ENCODE assay signal across 8 cellular contexts in the genomic region with DNA sequence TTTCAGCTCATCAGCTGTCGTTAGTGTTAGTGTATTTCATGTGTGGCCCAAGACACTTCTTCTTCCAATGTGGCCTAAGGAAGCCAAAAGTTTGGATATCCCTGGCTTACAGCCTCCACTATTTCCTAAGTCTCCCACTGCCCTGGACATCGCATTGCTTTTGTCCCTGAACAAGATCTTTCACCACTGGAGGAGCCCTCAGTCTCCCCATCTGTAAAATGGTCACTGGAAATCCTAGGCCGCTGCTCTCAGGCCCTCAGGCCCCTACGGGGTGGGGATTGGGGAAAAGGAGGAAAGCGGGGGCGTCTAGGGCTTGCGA. TPM values are rescaled to one million over a fixed set of nuclear protein-coding genes. Genes with fewer than 3 reads are reported as not detected.
DNase-seq lines count a peak whose midpoint lies in the region; ATAC-seq and TF ChIP-seq lines count a peak whose summit lies in the region.

No MANE protein-coding gene starts in this region.

- intact Hi-C loops in Right ventricle myocardium superior (cut with DNase I), result no loop called here

- H3K4me3 ChIP-seq in cardiac muscle cell (peak overlapping the region; percentile 68), brain microvascular endothelial cell (ENCODE audit: low read depth, low read length) (peak overlapping the region; percentile 20), mucosa of rectum (ENCODE audit: low read length in 2 of 2) (peak overlapping the region; percentile 17 to 60), urinary bladder (ENCODE audit: low read depth, low read length) (peak overlapping the region; percentile 80)

- H3K27me3 ChIP-seq in cardiac muscle cell, result no peaks in the 10 kb centered on the region
- no peaks in the 10 kb centered on the region for H3K27me3 ChIP-seq in brain microvascular endothelial cell (replicated peaks)
- no peaks in the 10 kb centered on the region for H3K27me3 ChIP-seq in mucosa of rectum (ENCODE audit: control insufficient read depth in 2 of 2, insufficient read depth in 2 of 2, low read length in 2 of 2)

- no peak overlapping the region for H3K27ac ChIP-seq in cardiac muscle cell
- H3K27ac ChIP-seq in brain microvascular endothelial cell, result no peak overlapping the region
- peak overlapping the region; percentile 83 to 85 for H3K27ac ChIP-seq in mucosa of rectum (ENCODE audit: low read depth in 2 of 2, low read length in 2 of 2)
- H3K27ac ChIP-seq in urinary bladder (ENCODE audit: low read depth), result no peak overlapping the region

- H3K9ac ChIP-seq in mucosa of rectum (ENCODE audit: low read depth in 1 of 2, low read length in 2 of 2), result peak overlapping the region; percentile 41 to 64

- WGBS in urinary bladder, result 23% methylated on average over 7 of the region's 7 CpGs

- TF ChIP-seq CTCF in cardiac muscle cell (IDR thresholded peaks at IDR 0.05; ENCODE audit: low read depth, low read length) (no peak), brain microvascular endothelial cell (IDR thresholded peaks at IDR 0.05; ENCODE audit: low read depth, low read length, missing control alignments) (no peak)

- ATAC-seq in Right ventricle myocardium superior (ENCODE audit: poor library complexity), result no peak
- ATAC-seq in HG03097 (IDR thresholded peaks at IDR 0.05; ENCODE audit: low FRiP score, unreplicated experiment), result no peak

- H3K4me1 ChIP-seq in cardiac muscle cell (ENCODE audit: low read depth) (no peaks in the 10 kb centered on the region), mucosa of rectum (ENCODE audit: control insufficient read depth in 2 of 2, insufficient read depth in 2 of 2, low read length in 2 of 2) (peaks cover 25 to 29% of the 10 kb centered on the region in 2 donors), urinary bladder (ENCODE audit: insufficient read depth) (no peaks in the 10 kb centered on the region)

- no peaks in the 10 kb centered on the region for H3K36me3 ChIP-seq in cardiac muscle cell
- no peaks in the 10 kb centered on the region for H3K36me3 ChIP-seq in brain microvascular endothelial cell (replicated peaks)
- H3K36me3 ChIP-seq in mucosa of rectum (ENCODE audit: control insufficient read depth in 2 of 2, insufficient read depth in 2 of 2, low read length in 2 of 2), result no peaks in the 10 kb centered on the region
- H3K36me3 ChIP-seq in urinary bladder (ENCODE audit: insufficient read depth), result no peaks in the 10 kb centered on the region

- in situ Hi-C loops in brain microvascular endothelial cell (cut with HindIII; ENCODE audit: low pct_ligation_motif_present, low sequenced_read_pairs), result no loop called here

- H3K9me3 ChIP-seq in cardiac muscle cell (ENCODE audit: low read depth) (no peaks in the 10 kb centered on the region), mucosa of rectum (ENCODE audit: control insufficient read depth in 2 of 2, low read length in 2 of 2) (no peaks in the 10 kb centered on the region)

- DNase-seq in cardiac muscle cell (ENCODE audit: low read depth in 1 of 2, low spot score in 1 of 2) (no peak), Right ventricle myocardium superior (no peak), brain microvascular endothelial cell (no peak), HPDE6-E6E7 (ENCODE audit: extremely low spot score) (no peak), Ammon's horn (ENCODE audit: low spot score) (no peak)

RNA-seq across cellular contexts. Expression of gene LDLRAP1, which starts 0.3 kb away (rescaled TPM):
- total RNA-seq in cardiac muscle cell, result 15.8 and 16.4 TPM in 2 replicates
- polyA plus RNA-seq in cardiac muscle cell, result 12.2 and 21.8 TPM in 2 replicates
- 11.8 TPM for total RNA-seq in Right ventricle myocardium superior
- total RNA-seq in urinary bladder, result 10.6 TPM
- polyA plus RNA-seq in urinary bladder, result 10.5 TPM

Comparison
In these comparisons a context has a peak if more than half of its experiments do, and no peak if none do; other contexts are left out.
1. H3K27ac ChIP-seq: peak in mucosa of rectum (2 of 2); none in cardiac muscle cell (single experiment), brain microvascular endothelial cell (single experiment) and urinary bladder (single experiment).
2. H3K4me3 ChIP-seq: peak in every context shown above with its lines; median percentile 80 in urinary bladder; 68 in cardiac muscle cell; 38 in mucosa of rectum; 20 in brain microvascular endothelial cell.